ENCODE assay signal across 32 cellular contexts in genomic region chr10:2099321-2099720, GRCh38.
"Had no signal": no experiment of that assay in that cellular context is flagged by ENCODE, and none has a peak within 500 bp of the region (broad histone marks: within the 10 kb centered on the region; RNA-seq: fewer than 3 reads in every experiment).

No MANE protein-coding gene starts in this region.

- H3K4me1 ChIP-seq: neural progenitor cell, parathyroid adenoma, psoas muscle, right lobe of liver, spleen, suprapubic skin, testis, tibial artery, transverse colon, upper lobe of left lung, vagina had no signal

- H3K27me3 Mint-ChIP-seq: natural killer cell treated with Interleukin-12 subunit alpha and Interleukin-12 subunit beta and Interleukin-15 and Interleukin-18, amount 100 ng/mL, for 72 hours; progenitor cell of endocrine pancreas; stimulated activated memory B cell treated with anti-CD40 and anti-IgM and Interleukin-4, amounts not matched to agents 10 μg/mL and 1 μg/mL and 100 μg/mL, for 72 hours had no signal

- DNase-seq: naive thymus-derived CD8-positive, alpha-beta T cell; nephron progenitor cell; occipital lobe; ovary; posterior cingulate gyrus; psoas muscle; right cardiac atrium; right lobe of liver; spleen; stimulated activated CD4-positive, alpha-beta T cell treated with anti-CD3 and anti-CD28 coated beads, Interleukin-12 subunit alpha, Interleukin-12 subunit beta, amount 100 ng/mL, for 4 hours; stimulated activated CD4-positive, alpha-beta T cell treated with anti-CD3 and anti-CD28 coated beads, Interleukin-1b, Interleukin-23, amount 100 ng/mL, for 48 hours; stimulated activated CD4-positive, alpha-beta T cell treated with anti-CD3 and anti-CD28 coated beads, Interleukin-4, amount 100 ng/mL, for 1 hour; stimulated activated CD4-positive, alpha-beta T cell treated with anti-CD3 and anti-CD28 coated beads, Interleukin-4, amount 100 ng/mL, for 4 hours; stimulated activated CD8-positive, alpha-beta memory T cell treated with anti-CD3 and anti-CD28 coated beads, Interleukin-4, amount 100 ng/mL, for 48 hours; stimulated activated naive CD4-positive, alpha-beta T cell; stimulated activated naive CD8-positive, alpha-beta T cell treated with anti-CD3 and anti-CD28 coated beads, Interleukin-15, amount 100 ng/mL, for 72 hours; stimulated activated naive CD8-positive, alpha-beta T cell treated with anti-CD3 and anti-CD28 coated beads, Interleukin-15, Interleukin-2, amounts not matched to agents 100 U/mL and 50 U/mL, for 24 hours; substantia nigra; testis; tibial artery; transverse colon; upper lobe of left lung had no signal

- H3K27me3 ChIP-seq: neural progenitor cell, ovary, right lobe of liver, suprapubic skin, testis, tibial artery, transverse colon, upper lobe of left lung, vagina had no signal

- H2AFZ ChIP-seq: neural progenitor cell, parathyroid adenoma had no signal

- H3K36me3 ChIP-seq: neural progenitor cell, ovary, right lobe of liver, spleen, suprapubic skin, tibial artery, transverse colon, upper lobe of left lung, vagina had no signal

- H3K4me1 Mint-ChIP-seq: naive thymus-derived CD8-positive, alpha-beta T cell; stimulated activated memory B cell treated with anti-CD40 and anti-IgM and Interleukin-4, amounts not matched to agents 10 μg/mL and 1 μg/mL and 100 μg/mL, for 72 hours; stimulated activated naive CD8-positive, alpha-beta T cell treated with anti-CD3 and anti-CD28 coated beads, Interleukin-15, amount 100 ng/mL, for 72 hours had no signal

- H3K4me3 Mint-ChIP-seq: naive thymus-derived CD8-positive, alpha-beta T cell; natural killer cell treated with Interleukin-12 subunit alpha and Interleukin-12 subunit beta and Interleukin-15 and Interleukin-18, amount 100 ng/mL, for 72 hours; nephron progenitor cell; neural progenitor cell; stimulated activated memory B cell treated with anti-CD40 and anti-IgM and Interleukin-4, amounts not matched to agents 10 μg/mL and 1 μg/mL and 100 μg/mL, for 72 hours; stimulated activated naive CD8-positive, alpha-beta T cell treated with anti-CD3 and anti-CD28 coated beads, Interleukin-15, amount 100 ng/mL, for 72 hours had no signal

- H3K36me3 Mint-ChIP-seq: naive thymus-derived CD8-positive, alpha-beta T cell; natural killer cell treated with Interleukin-12 subunit alpha and Interleukin-12 subunit beta and Interleukin-15 and Interleukin-18, amount 100 ng/mL, for 72 hours; stimulated activated memory B cell treated with anti-CD40 and anti-IgM and Interleukin-4, amounts not matched to agents 10 μg/mL and 1 μg/mL and 100 μg/mL, for 72 hours had no signal

- H3K9me3 ChIP-seq: ovary, psoas muscle, right lobe of liver, testis, transverse colon, upper lobe of left lung, vagina had no signal

- H3K4me3 ChIP-seq: neural progenitor cell, ovary, psoas muscle, right lobe of liver, skin epidermis, smooth muscle cell, spleen, suprapubic skin, testis, tibial artery, transverse colon, upper lobe of left lung, vagina had no signal

- H3K4me2 ChIP-seq: neural progenitor cell, smooth muscle cell had no signal

- ATAC-seq: naive thymus-derived CD8-positive, alpha-beta T cell; natural killer cell treated with Interleukin-12 subunit alpha and Interleukin-12 subunit beta and Interleukin-15 and Interleukin-18, amount 100 ng/mL, for 72 hours; psoas muscle; right cardiac atrium; right lobe of liver; stimulated activated memory B cell treated with anti-CD40 and anti-IgM and Interleukin-4, amounts not matched to agents 10 μg/mL and 1 μg/mL and 100 μg/mL, for 72 hours; stimulated activated naive CD8-positive, alpha-beta T cell treated with anti-CD3 and anti-CD28 coated beads, Interleukin-15, amount 100 ng/mL, for 72 hours; stimulated activated naive CD8-positive, alpha-beta T cell treated with anti-CD3 and anti-CD28 coated beads, Interleukin-15, Interleukin-2, amounts not matched to agents 100 U/mL and 50 U/mL, for 24 hours had no signal

- H3K27ac Mint-ChIP-seq: naive thymus-derived CD8-positive, alpha-beta T cell; natural killer cell treated with Interleukin-12 subunit alpha and Interleukin-12 subunit beta and Interleukin-15 and Interleukin-18, amount 100 ng/mL, for 72 hours; nephron progenitor cell; neural progenitor cell; progenitor cell of endocrine pancreas; stimulated activated memory B cell treated with anti-CD40 and anti-IgM and Interleukin-4, amounts not matched to agents 10 μg/mL and 1 μg/mL and 100 μg/mL, for 72 hours; stimulated activated naive CD8-positive, alpha-beta T cell treated with anti-CD3 and anti-CD28 coated beads, Interleukin-15, amount 100 ng/mL, for 72 hours had no signal

- H3K9me3 Mint-ChIP-seq: naive thymus-derived CD8-positive, alpha-beta T cell; natural killer cell treated with Interleukin-12 subunit alpha and Interleukin-12 subunit beta and Interleukin-15 and Interleukin-18, amount 100 ng/mL, for 72 hours; stimulated activated memory B cell treated with anti-CD40 and anti-IgM and Interleukin-4, amounts not matched to agents 10 μg/mL and 1 μg/mL and 100 μg/mL, for 72 hours had no signal

- H3K27ac ChIP-seq: neural progenitor cell, ovary, parathyroid adenoma, psoas muscle, right lobe of liver, skin epidermis, spleen, suprapubic skin, testis, tibial artery, transverse colon, upper lobe of left lung, vagina had no signal

- H3K79me2 ChIP-seq: parathyroid adenoma had no signal

- FAIRE-seq: urothelium cell line had no signal

- H3K9ac ChIP-seq: neural progenitor cell, parathyroid adenoma had no signal
